Comparison of ENCODE assay signal across 9 cellular contexts in genomic region chr6:28258877-28259777, GRCh38. TPM values are rescaled to one million over a fixed set of nuclear protein-coding genes. Genes with fewer than 3 reads are reported as not detected.
DNase-seq lines count a peak whose midpoint lies in the region; ATAC-seq and TF ChIP-seq lines count a peak whose summit lies in the region.
"Had no signal": no experiment of that assay in that cellular context is flagged by ENCODE, and none has a peak within 500 bp of the region (broad histone marks: within the 10 kb centered on the region; RNA-seq: fewer than 3 reads in every experiment).

NKAPL (plus strand) TSS chr6:28259297; CDS start chr6:28259372, 75 bp downstream.

- peaks cover 16% of the 10 kb centered on the region for H3K36me3 Mint-ChIP-seq in activated naive CD8-positive, alpha-beta T cell treated with anti-CD3 and anti-CD28 coated beads for 36 hours

- peak within 1 kb of the TSS; percentile 46; the same call in 1 of the 2 replicates for H3K18ac ChIP-seq in IMR-90 (ENCODE audit: low read depth, low read length)

- no peak within 1 kb of the TSS; the same call in 1 of the 2 replicates for H4K91ac ChIP-seq in IMR-90 (ENCODE audit: insufficient read depth, low read depth, low read length)

- H3K9me1 ChIP-seq in IMR-90 (ENCODE audit: insufficient read depth, low read length), result no peaks in the 10 kb centered on the region

- no peak within 1 kb of the TSS for H3K9ac ChIP-seq in IMR-90 (ENCODE audit: low read depth, low read length)

- peak within 1 kb of the TSS; percentile 36 for H3K4ac ChIP-seq in IMR-90 (ENCODE audit: low read depth, low read length)

- peaks cover 4% of the 10 kb centered on the region for H3K27me3 Mint-ChIP-seq in activated naive CD8-positive, alpha-beta T cell treated with anti-CD3 and anti-CD28 coated beads for 36 hours

- WGBS in IMR-90 (ENCODE audit: extremely low coverage in 2 of 2, insufficient read length in 1 of 2), 2 experiments, result 33% methylated on average over 32 of the region's 58 CpGs; no CpG with 5 or more reads in 1 of the 2 experiments

- peaks cover 16% of the 10 kb centered on the region for H3K9me3 Mint-ChIP-seq in activated naive CD8-positive, alpha-beta T cell treated with anti-CD3 and anti-CD28 coated beads for 36 hours

- no TSS peak for BruUV-seq in IMR-90 (replicated peaks; lab: Mats Ljungman, UMichigan)

- H4K5ac ChIP-seq in IMR-90 (ENCODE audit: low read depth, low read length), result peak within 1 kb of the TSS; percentile 98

- dilution Hi-C loops in IMR-90 (cut with HindIII; ENCODE audit: low sequenced_read_pairs, unreplicated experiment), result no loop called here

- peaks cover 7% of the 10 kb centered on the region for H3K4me1 Mint-ChIP-seq in activated naive CD8-positive, alpha-beta T cell treated with anti-CD3 and anti-CD28 coated beads for 36 hours

- peak; percentile 67 for ATAC-seq in IMR-90 (ENCODE audit: low read depth)
- no peak for ATAC-seq in GM21786 (IDR thresholded peaks at IDR 0.05; ENCODE audit: unreplicated experiment)
- no peak for ATAC-seq in GM21515 (IDR thresholded peaks at IDR 0.05; ENCODE audit: unreplicated experiment)

- H3K36me3 ChIP-seq in IMR-90 (ENCODE audit: control insufficient read depth, insufficient read depth, low read length), result no peaks in the 10 kb centered on the region
- H3K36me3 ChIP-seq in left ventricle myocardium inferior, result no peaks in the 10 kb centered on the region

- CTCF ChIA-PET in IMR-90 (lab: Yijun Ruan, JAX), result no interaction called here

- H3K27me3 ChIP-seq in IMR-90 (ENCODE audit: control insufficient read depth, insufficient read depth, low read length) (no peaks in the 10 kb centered on the region; the same call in 1 of the 2 replicates), left ventricle myocardium inferior (ENCODE audit: low read depth) (no peaks in the 10 kb centered on the region)

- TF ChIP-seq CTCF in IMR-90 (conservative IDR thresholded peaks at IDR 0.05; ENCODE audit: low read depth, low read length), result no peak
- TF ChIP-seq CTCF in left ventricle myocardium inferior (IDR thresholded peaks at IDR 0.05; ENCODE audit: borderline replicate concordance), result no peak

- POLR2A ChIA-PET in IMR-90 (lab: Charles Lee; ENCODE audit: unreplicated experiment), result no interaction called here

- peak within 1 kb of the TSS; percentile 89 for H3K4me2 ChIP-seq in IMR-90 (ENCODE audit: low read depth, low read length)

- no peak within 1 kb of the TSS for H2AK5ac ChIP-seq in IMR-90 (ENCODE audit: low read depth, low read length)

- peak within 1 kb of the TSS; percentile 65 for H3K27ac Mint-ChIP-seq in activated naive CD8-positive, alpha-beta T cell treated with anti-CD3 and anti-CD28 coated beads for 36 hours

- H3K14ac ChIP-seq in IMR-90 (replicated peaks; ENCODE audit: low read depth, low read length), result peak within 1 kb of the TSS; percentile 55

- DNase-seq in IMR-90 (peak; percentile 46), left ventricle myocardium inferior (peak; percentile 88), skeletal muscle cell (ENCODE audit: low read depth) (no peak), NK-92 (lab: John Stamatoyannopoulos, UW; ENCODE audit: unreplicated experiment) (no peak), NCI-H2107 (lab: John Stamatoyannopoulos, UW) (no peak)
- DNase-seq in activated naive CD8-positive, alpha-beta T cell treated with anti-CD3 and anti-CD28 coated beads for 36 hours, result peak; percentile 68

- H2AFZ ChIP-seq in IMR-90 (replicated peaks; ENCODE audit: low read length, poor library complexity), result peak within 1 kb of the TSS; percentile 95

- H2BK5ac ChIP-seq in IMR-90 (ENCODE audit: low read depth, low read length, poor library complexity, severe bottlenecking), result no peak within 1 kb of the TSS

- H3K27ac ChIP-seq in IMR-90 (ENCODE audit: insufficient read depth, low read length) (no peak within 1 kb of the TSS), left ventricle myocardium inferior (replicated peaks) (peak within 1 kb of the TSS; percentile 54)

- no peak for TF ChIP-seq RAD21 in IMR-90 (IDR thresholded peaks at IDR 0.05; ENCODE audit: low read length)

- intact Hi-C loops in IMR-90 (cut with micrococcal nuclease) (no loop called here), left ventricle myocardium inferior (cut with micrococcal nuclease) (loop anchor here (10.0 kb wide), 1 partner anchor 114 kb away; the partner anchor contains the start of gene ZKSCAN8)

- in situ Hi-C loops in IMR-90 (cut with MboI; ENCODE audit: low sequenced_read_pairs), result no loop called here

- H4K8ac ChIP-seq in IMR-90 (ENCODE audit: low read depth in 2 of 2, low read length in 2 of 2), result peak within 1 kb of the TSS; percentile 74 to 89

- H3K4me1 ChIP-seq in IMR-90 (ENCODE audit: control insufficient read depth, insufficient read depth, low read length), result 0 out of 2 replicates have a peak, but pooled peaks cover 2% of the 10 kb centered on the region
- peaks cover 15% of the 10 kb centered on the region for H3K4me1 ChIP-seq in left ventricle myocardium inferior

- H3K23ac ChIP-seq in IMR-90 (ENCODE audit: low read depth, low read length), result peak within 1 kb of the TSS; percentile 68; the same call in 1 of the 2 replicates

- peak within 1 kb of the TSS; percentile 55 for H3K4me3 Mint-ChIP-seq in activated naive CD8-positive, alpha-beta T cell treated with anti-CD3 and anti-CD28 coated beads for 36 hours

- H4K20me1 ChIP-seq in IMR-90 (ENCODE audit: insufficient read depth, low read length), result no peaks in the 10 kb centered on the region

- H3K4me3 ChIP-seq in IMR-90 (ENCODE audit: insufficient read depth, low read depth, low read length) (peak within 1 kb of the TSS; percentile 44), left ventricle myocardium inferior (peak within 1 kb of the TSS; percentile 70), skeletal muscle cell (ENCODE audit: low read depth, low read length) (peak within 1 kb of the TSS; percentile 42)

- H3K9me3 ChIP-seq in IMR-90 (ENCODE audit: control insufficient read depth, insufficient read depth, low read length), result peaks cover 8% of the 10 kb centered on the region
- peaks cover 24% of the 10 kb centered on the region for H3K9me3 ChIP-seq in left ventricle myocardium inferior (replicated peaks)

- H3K56ac ChIP-seq in IMR-90 (ENCODE audit: extremely low read depth, insufficient read depth, low read length), result no peak within 1 kb of the TSS

- H2AK9ac ChIP-seq in IMR-90 (replicated peaks; ENCODE audit: low read depth, low read length, poor library complexity), result peak within 1 kb of the TSS; percentile 44

- peak within 1 kb of the TSS; percentile 13; the same call in 1 of the 2 replicates for H2BK120ac ChIP-seq in IMR-90 (ENCODE audit: low read depth, low read length)

- no peak for TF ChIP-seq POLR2A in IMR-90 (IDR thresholded peaks at IDR 0.05; ENCODE audit: low read depth, low read length)

- H2BK20ac ChIP-seq in IMR-90 (ENCODE audit: low read depth, low read length), result 0 out of 2 replicates have a peak within 1 kb of the TSS, but pooled peaks have one; percentile 29

- no peaks in the 10 kb centered on the region for H3K79me1 ChIP-seq in IMR-90 (ENCODE audit: low read depth in 1 of 2, low read length in 2 of 2)

- H2BK15ac ChIP-seq in IMR-90 (ENCODE audit: low read depth, low read length), result no peak within 1 kb of the TSS; the same call in 2 of the 3 replicates

TF ChIP-seq in IMR-90, 13 proteins besides CTCF, POLR2A, EP300 and RAD21:
- TF ChIP-seq USF2 (IDR thresholded peaks at IDR 0.05; ENCODE audit: low read depth, low read length), result no peak
- no peak for TF ChIP-seq CEBPB (IDR thresholded peaks at IDR 0.05; ENCODE audit: low read depth, low read length)
- no peak for TF ChIP-seq MAFK (IDR thresholded peaks at IDR 0.05; ENCODE audit: low read depth, low read length)
- no peak for TF ChIP-seq ELK1 (IDR thresholded peaks at IDR 0.05; ENCODE audit: borderline replicate concordance, low read depth, low read length)
- no peak for TF ChIP-seq BHLHE40 (IDR thresholded peaks at IDR 0.05; ENCODE audit: low read depth, low read length)
- no peak for TF ChIP-seq MXI1 (IDR thresholded peaks at IDR 0.05; ENCODE audit: borderline replicate concordance, low read depth, low read length)
- TF ChIP-seq MAZ (IDR thresholded peaks at IDR 0.05; ENCODE audit: borderline replicate concordance, low read depth, low read length), result no peak
- no peak for TF ChIP-seq SMC3 (IDR thresholded peaks at IDR 0.05; ENCODE audit: low read depth, low read length)
- TF ChIP-seq RCOR1 (IDR thresholded peaks at IDR 0.05; ENCODE audit: insufficient replicate concordance, low read length), result no peak
- TF ChIP-seq FOS (IDR thresholded peaks at IDR 0.05; ENCODE audit: low read depth, low read length), result no peak
- TF ChIP-seq RFX5 (IDR thresholded peaks at IDR 0.05; ENCODE audit: low read depth, low read length), result no peak

RNA-seq across cellular contexts. Expression of gene NKAPL, which starts in this region (rescaled TPM):
- 0.54 and 0.83 TPM in 2 replicates for total RNA-seq in IMR-90 (2012; rRNA removed)
- polyA plus RNA-seq in IMR-90 (2012; rRNA removed), result 0.49 and 0.51 TPM in 2 replicates
- polyA plus RNA-seq in IMR-90 (2012; cell fraction: cytosol; rRNA removed), result 0.27 and 0.32 TPM in 2 replicates
- polyA plus RNA-seq in IMR-90 (2012; cell fraction: nucleus; rRNA removed; ENCODE audit: low replicate concordance), result 0.12 and 0.21 TPM in 2 replicates
- total RNA-seq in activated naive CD8-positive, alpha-beta T cell treated with anti-CD3 and anti-CD28 coated beads for 36 hours, result under 1 TPM; 0.46 to 0.64 TPM
- 4.5 TPM for total RNA-seq in left ventricle myocardium inferior
- total RNA-seq: myocyte had no signal

Comparison
In these comparisons a context has a peak if more than half of its experiments do, and no peak if none do; other contexts are left out.
1. Peak in DNase-seq, ATAC-seq, H3K4me3 ChIP-seq and H3K4me2 ChIP-seq in IMR-90; RNA of the gene not detected or under 1 TPM.
2. Peak in DNase-seq in activated naive CD8-positive, alpha-beta T cell treated with anti-CD3 and anti-CD28 coated beads for 36 hours; RNA of the gene not detected or under 1 TPM.